8 cellular contexts compared by ENCODE assay signal in genomic region chr2:147844691-147845607, GRCh38. TPM values are rescaled to one million over a fixed set of nuclear protein-coding genes. Genes with fewer than 3 reads are reported as not detected.
DNase-seq lines count a peak whose midpoint lies in the region; ATAC-seq and TF ChIP-seq lines count a peak whose summit lies in the region.

ACVR2A (plus strand) TSS chr2:147845029; CDS start chr2:147845153, 124 bp downstream.

- DNase-seq in CD4-positive, CD25-positive, alpha-beta regulatory T cell = peak; percentile 4 to 48 (median 40)
- peak; percentile 74 for DNase-seq in OCI-M1 (lab: John Stamatoyannopoulos, UW)
- peak; percentile 9 for DNase-seq in activated gamma-delta T cell treated with anti-CD3 and anti-CD28 coated beads, Interleukin-2, amount 50 U/mL, for 16 hours (ENCODE audit: low read depth)
- peak; percentile 59 for DNase-seq in germinal center (ENCODE audit: low spot score)
- peak; percentile 53 for DNase-seq in neuronal stem cell (ENCODE audit: low spot score)
- DNase-seq in thyroid gland = peak; percentile 42 to 48

- peaks cover 11% of the 10 kb centered on the region for H3K4me1 ChIP-seq in CD4-positive, CD25-positive, alpha-beta regulatory T cell (ENCODE audit: control insufficient read depth, insufficient read depth, low read length, poor library complexity, severe bottlenecking)
- peaks cover 3 to 8% of the 10 kb centered on the region in 2 donors for H3K4me1 ChIP-seq in neuronal stem cell (ENCODE audit: control insufficient read depth in 2 of 2, insufficient read depth in 1 of 2, low read depth in 1 of 2, low read length in 2 of 2)
- peaks cover 16 to 25% of the 10 kb centered on the region in 2 donors for H3K4me1 ChIP-seq in thyroid gland

- TF ChIP-seq POLR2A in thyroid gland (IDR thresholded peaks at IDR 0.05) = no peak

- no peak within 1 kb of the TSS for H2BK5ac ChIP-seq in neuronal stem cell (ENCODE audit: low read length)

- peak within 1 kb of the TSS; percentile 93 to 97 (median 95) for H3K4me3 Mint-ChIP-seq in CD4-positive, CD25-positive, alpha-beta regulatory T cell

- no peak within 1 kb of the TSS for H3K14ac ChIP-seq in neuronal stem cell (ENCODE audit: low read length)

- peaks cover 12 to 44% (median 29%) of the 10 kb centered on the region in 4 donors for H3K4me1 Mint-ChIP-seq in CD4-positive, CD25-positive, alpha-beta regulatory T cell

- peak within 1 kb of the TSS; percentile 94 for H3K4me3 ChIP-seq in CD4-positive, CD25-positive, alpha-beta regulatory T cell (ENCODE audit: low read depth, low read length)
- H3K4me3 ChIP-seq in neuronal stem cell (ENCODE audit: low read length in 2 of 2) (peak within 1 kb of the TSS; percentile 76 to 94), thyroid gland (replicated peaks in 1 of 3) (peak within 1 kb of the TSS; percentile 48 to 64 (median 60))

- H3K18ac ChIP-seq in neuronal stem cell (ENCODE audit: low read length) = peak within 1 kb of the TSS; percentile 99

- H3K27me3 Mint-ChIP-seq in CD4-positive, CD25-positive, alpha-beta regulatory T cell = peaks cover 62% of the 10 kb centered on the region

- H3K9me3 Mint-ChIP-seq in CD4-positive, CD25-positive, alpha-beta regulatory T cell = peaks cover 0 to 2% (median 0%) of the 10 kb centered on the region in 7 donors

- intact Hi-C loops in thyroid gland (cut with DNase I) = no loop called here

- TF ChIP-seq CTCF in thyroid gland (IDR thresholded peaks at IDR 0.05) = no peak

- peak within 1 kb of the TSS; percentile 81 for H3K4me2 ChIP-seq in neuronal stem cell (ENCODE audit: insufficient read depth, low read length, poor library complexity, severe bottlenecking)

- peak within 1 kb of the TSS; percentile 90 to 93 (median 91) for H3K27ac Mint-ChIP-seq in CD4-positive, CD25-positive, alpha-beta regulatory T cell

- H2BK120ac ChIP-seq in neuronal stem cell (ENCODE audit: low read depth, low read length) = no peak within 1 kb of the TSS

- no peak within 1 kb of the TSS for H2AK5ac ChIP-seq in neuronal stem cell (ENCODE audit: low read depth, low read length)

- peak within 1 kb of the TSS; percentile 40 for H3K23ac ChIP-seq in neuronal stem cell (ENCODE audit: low read depth, low read length, poor library complexity)

- no peak within 1 kb of the TSS for H4K91ac ChIP-seq in neuronal stem cell (ENCODE audit: low read depth, low read length, poor library complexity)

- ATAC-seq in CD4-positive, CD25-positive, alpha-beta regulatory T cell (ENCODE audit: low read depth in 2 of 2) = peak; percentile 14 to 17
- ATAC-seq in GM19351 (IDR thresholded peaks at IDR 0.05; ENCODE audit: unreplicated experiment) (peak; percentile 56), HG03439 (IDR thresholded peaks at IDR 0.05; ENCODE audit: unreplicated experiment) (peak; percentile 63)

- peak within 1 kb of the TSS; percentile 87 for H3K9ac ChIP-seq in neuronal stem cell (ENCODE audit: low read depth, low read length, poor library complexity)

- no peak within 1 kb of the TSS for H2BK15ac ChIP-seq in neuronal stem cell (ENCODE audit: low read length)

- H3K27ac ChIP-seq in CD4-positive, CD25-positive, alpha-beta regulatory T cell (ENCODE audit: insufficient read depth, low read length, poor library complexity, severe bottlenecking) = no peak within 1 kb of the TSS
- H3K27ac ChIP-seq in neuronal stem cell (replicated peaks; ENCODE audit: low read length) = peak within 1 kb of the TSS; percentile 97
- H3K27ac ChIP-seq in thyroid gland = peak within 1 kb of the TSS; percentile 73 to 96 (median 95)

- H2BK12ac ChIP-seq in neuronal stem cell (ENCODE audit: low read length) = no peak within 1 kb of the TSS

- H2AFZ ChIP-seq in neuronal stem cell (ENCODE audit: low read length) = peak within 1 kb of the TSS; percentile 96

- H3K4ac ChIP-seq in neuronal stem cell (ENCODE audit: low read length) = no peak within 1 kb of the TSS

- H4K8ac ChIP-seq in neuronal stem cell (ENCODE audit: low read depth, low read length) = no peak within 1 kb of the TSS

- H3K36me3 Mint-ChIP-seq in CD4-positive, CD25-positive, alpha-beta regulatory T cell = no peaks in the 10 kb centered on the region

- H3K79me1 ChIP-seq in neuronal stem cell (ENCODE audit: low read depth, low read length) = no peaks in the 10 kb centered on the region

- H3K36me3 ChIP-seq in CD4-positive, CD25-positive, alpha-beta regulatory T cell (ENCODE audit: control insufficient read depth, insufficient read depth, low read length) = no peaks in the 10 kb centered on the region
- no peaks in the 10 kb centered on the region for H3K36me3 ChIP-seq in neuronal stem cell (replicated peaks in 1 of 2; ENCODE audit: control insufficient read depth in 2 of 2, insufficient read depth in 2 of 2, low read length in 2 of 2)
- no peaks in the 10 kb centered on the region for H3K36me3 ChIP-seq in thyroid gland

- H3K27me3 ChIP-seq in CD4-positive, CD25-positive, alpha-beta regulatory T cell (ENCODE audit: control insufficient read depth, insufficient read depth, low read length) = peaks cover 6% of the 10 kb centered on the region
- H3K27me3 ChIP-seq in neuronal stem cell (ENCODE audit: control insufficient read depth in 3 of 3, insufficient read depth in 3 of 3, low read depth in 1 of 3, low read length in 3 of 3) = no peaks in the 10 kb centered on the region
- H3K27me3 ChIP-seq in thyroid gland = no peaks in the 10 kb centered on the region

- H3K9me3 ChIP-seq in CD4-positive, CD25-positive, alpha-beta regulatory T cell (ENCODE audit: control insufficient read depth in 2 of 2, low read length in 2 of 2) = no peaks in the 10 kb centered on the region
- peaks cover 0 to 6% of the 10 kb centered on the region in 2 donors for H3K9me3 ChIP-seq in neuronal stem cell (replicated peaks in 1 of 2; ENCODE audit: control insufficient read depth in 2 of 2, insufficient read depth in 1 of 2, low read depth in 1 of 2, low read length in 2 of 2)
- H3K9me3 ChIP-seq in thyroid gland = no peaks in the 10 kb centered on the region

- WGBS in neuronal stem cell (ENCODE audit: extremely low coverage in 2 of 2, insufficient read length in 2 of 2, insufficient replicate concordance in 1 of 2), 2 donors = no CpG with 5 or more reads among the region's 55 CpGs
- 0% methylated on average over 42 to 53 of the region's 55 CpGs for WGBS in thyroid gland, 2 donors

RNA-seq across cellular contexts. Expression of gene ACVR2A, which starts in this region (rescaled TPM):
- 12.4 TPM for total RNA-seq in CD4-positive, CD25-positive, alpha-beta regulatory T cell
- polyA plus RNA-seq in CD4-positive, CD25-positive, alpha-beta regulatory T cell = 1 to 10 TPM in 3 of 4 donors, under 1 TPM in 1; 0.87 to 5.2 (median 3.1) TPM
- 3.1 TPM for polyA plus RNA-seq in neuronal stem cell (2013, experiment 1 of 2)
- 3.3 TPM for polyA plus RNA-seq in neuronal stem cell (2013, experiment 2 of 2)
- 10 to 100 TPM; 18.4 to 34.9 (median 24.8) TPM for total RNA-seq in thyroid gland

Comparison
In these comparisons a context has a peak if more than half of its experiments do, and no peak if none do; other contexts are left out.
1. DNase-seq: peak in every context shown above with its lines; median percentile 74 in OCI-M1; 59 in germinal center; 53 in neuronal stem cell; 45 in thyroid gland; 40 in CD4-positive, CD25-positive, alpha-beta regulatory T cell; 9 in activated gamma-delta T cell treated with anti-CD3 and anti-CD28 coated beads, Interleukin-2, amount 50 U/mL, for 16 hours.